In genomic region chr2:30487603-30488002, GRCh38 we compare ENCODE assay signal across 22 cellular contexts. TPM values are rescaled to one million over a fixed set of nuclear protein-coding genes. Genes with fewer than 3 reads are reported as not detected.
A peak's percentile ranks its signal among the peaks of the same experiment; 100 is the strongest.
DNase-seq lines count a peak whose midpoint lies in the region; ATAC-seq and TF ChIP-seq lines count a peak whose summit lies in the region.
"Had no signal": no experiment of that assay in that cellular context is flagged by ENCODE, and none has a peak within 500 bp of the region (broad histone marks: within the 10 kb centered on the region; RNA-seq: fewer than 3 reads in every experiment).

No MANE protein-coding gene starts in this region.

- H3K4me3 ChIP-seq in lower lobe of right lung = no peak overlapping the region
- H3K4me3 ChIP-seq: BLaER1 treated with 17β-estradiol and CSF1 and Interleukin-3, amounts not matched to agents 10 nM and 100 nM; Peyer's patch; sigmoid colon had no signal

- no peaks in the 10 kb centered on the region for H3K27me3 ChIP-seq in lower lobe of right lung (ENCODE audit: low read depth)
- H3K27me3 ChIP-seq: BLaER1 treated with 17β-estradiol and CSF1 and Interleukin-3, amounts not matched to agents 10 nM and 100 nM; Peyer's patch; sigmoid colon had no signal

- H3K4me1 ChIP-seq in lower lobe of right lung = peaks cover 23% of the 10 kb centered on the region

- intact Hi-C loops in left ventricle myocardium superior (cut with micrococcal nuclease) (no loop called here), Right ventricle myocardium inferior (cut with DNase I) (no loop called here), lower lobe of right lung (cut with DNase I) (no loop called here)

- no peak overlapping the region for H3K27ac ChIP-seq in lower lobe of right lung
- H3K27ac ChIP-seq: BLaER1 treated with 17β-estradiol and CSF1 and Interleukin-3, amounts not matched to agents 10 nM and 100 nM; sigmoid colon; WERI-Rb-1 had no signal

- no peaks in the 10 kb centered on the region for H3K36me3 ChIP-seq in lower lobe of right lung
- H3K36me3 ChIP-seq: Peyer's patch, sigmoid colon, WERI-Rb-1 had no signal

- no peaks in the 10 kb centered on the region for H3K9me3 ChIP-seq in lower lobe of right lung
- H3K9me3 ChIP-seq: Peyer's patch, sigmoid colon had no signal

- peak; percentile 24 for ATAC-seq in left ventricle myocardium superior
- no peak for ATAC-seq in Right ventricle myocardium inferior
- peak; percentile 18 to 81 for ATAC-seq in lower lobe of right lung
- ATAC-seq: esophagus mucosa; natural killer cell treated with Interleukin-12 subunit alpha and Interleukin-12 subunit beta and Interleukin-15 and Interleukin-18, amount 100 ng/mL, for 72 hours had no signal

- DNase-seq in left ventricle myocardium superior = no peak
- DNase-seq in Right ventricle myocardium inferior (ENCODE audit: missing footprints) = no peak
- peak; percentile 86 for DNase-seq in NCI-H510A treated with DMSO at 0.1 percent for 48 hours (lab: John Stamatoyannopoulos, UW)
- DNase-seq in lower lobe of right lung = no peak
- no peak for DNase-seq in NCI-H2081 (lab: John Stamatoyannopoulos, UW)
- no peak for DNase-seq in inferior parietal cortex (ENCODE audit: extremely low spot score)
- no peak for DNase-seq in ureter (ENCODE audit: low spot score)
- no peak for DNase-seq in NCI-H526 treated with DMSO at 0.1 percent for 48 hours (lab: John Stamatoyannopoulos, UW)
- DNase-seq: activated CD4-positive, alpha-beta T cell treated with anti-CD3 and anti-CD28 coated beads, Interleukin-2, amount 50 U/mL, for 48 hours; activated gamma-delta T cell; Calu3; effector memory CD4-positive, alpha-beta T cell; H7; kidney glomerular epithelial cell; NCI-H446 treated with DMSO at 0.1 percent for 48 hours; sigmoid colon; stimulated activated CD4-positive, alpha-beta T cell treated with anti-CD3 and anti-CD28 coated beads, Interleukin-15, amount 100 ng/mL, for 24 hours; WERI-Rb-1 had no signal

- TF ChIP-seq CTCF in lower lobe of right lung (IDR thresholded peaks at IDR 0.05) = no peak

RNA-seq across cellular contexts. Expression of gene LCLAT1, which starts 40.6 kb away (rescaled TPM):
- total RNA-seq in left ventricle myocardium superior (33.9 TPM), Right ventricle myocardium inferior (30.9 TPM), lower lobe of right lung (13.0 TPM), ureter (28.8 TPM)
